ENCODE assay signal across 2 cellular contexts in the genomic region with DNA sequence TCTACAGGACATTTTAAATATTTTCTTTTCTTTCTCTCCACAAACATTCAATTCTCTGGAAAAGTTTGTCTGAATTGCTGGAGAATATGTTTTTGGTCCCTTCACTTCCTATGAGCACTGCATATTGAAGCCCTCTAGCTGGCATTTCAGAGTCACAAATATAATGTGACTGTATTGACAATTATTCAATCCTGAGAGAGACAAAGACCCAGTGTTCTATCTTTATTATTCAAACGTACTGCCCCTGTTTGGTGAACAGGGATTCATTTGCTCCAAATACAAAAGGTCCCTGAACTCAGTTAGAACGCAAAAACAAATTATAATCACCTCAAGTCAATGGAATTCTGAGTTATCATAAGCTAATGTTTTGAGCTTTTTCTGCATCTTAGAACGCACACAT.
TF ChIP-seq lines count a peak whose summit lies in the region.

No MANE protein-coding gene starts in this region.

TF ChIP-seq in HCT116, 20 proteins besides CTCF, POLR2A, EP300 and RAD21 (continued from another document):
- TF ChIP-seq, protein P1, sequence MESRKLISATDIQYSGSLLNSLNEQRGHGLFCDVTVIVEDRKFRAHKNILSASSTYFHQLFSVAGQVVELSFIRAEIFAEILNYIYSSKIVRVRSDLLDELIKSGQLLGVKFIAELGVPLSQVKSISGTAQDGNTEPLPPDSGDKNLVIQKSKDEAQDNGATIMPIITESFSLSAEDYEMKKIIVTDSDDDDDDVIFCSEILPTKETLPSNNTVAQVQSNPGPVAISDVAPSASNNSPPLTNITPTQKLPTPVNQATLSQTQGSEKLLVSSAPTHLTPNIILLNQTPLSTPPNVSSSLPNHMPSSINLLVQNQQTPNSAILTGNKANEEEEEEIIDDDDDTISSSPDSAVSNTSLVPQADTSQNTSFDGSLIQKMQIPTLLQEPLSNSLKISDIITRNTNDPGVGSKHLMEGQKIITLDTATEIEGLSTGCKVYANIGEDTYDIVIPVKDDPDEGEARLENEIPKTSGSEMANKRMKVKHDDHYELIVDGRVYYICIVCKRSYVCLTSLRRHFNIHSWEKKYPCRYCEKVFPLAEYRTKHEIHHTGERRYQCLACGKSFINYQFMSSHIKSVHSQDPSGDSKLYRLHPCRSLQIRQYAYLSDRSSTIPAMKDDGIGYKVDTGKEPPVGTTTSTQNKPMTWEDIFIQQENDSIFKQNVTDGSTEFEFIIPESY (IDR thresholded peaks at IDR 0.05; ENCODE audit: extremely low read depth, insufficient replicate concordance, low read length): no peak
- TF ChIP-seq FOSL1 (IDR thresholded peaks at IDR 0.05; ENCODE audit: low read depth): no peak
- TF ChIP-seq EZH2 (IDR thresholded peaks at IDR 0.05): no peak
- no peak for TF ChIP-seq SIN3A (IDR thresholded peaks at IDR 0.05; ENCODE audit: low read depth)
TF ChIP-seq in HCT116: peak in this region for 0.

TF ChIP-seq in K562, 482 proteins besides CTCF, POLR2A, EP300 and RAD21 (continued from another document):
- TF ChIP-seq, protein P2, sequence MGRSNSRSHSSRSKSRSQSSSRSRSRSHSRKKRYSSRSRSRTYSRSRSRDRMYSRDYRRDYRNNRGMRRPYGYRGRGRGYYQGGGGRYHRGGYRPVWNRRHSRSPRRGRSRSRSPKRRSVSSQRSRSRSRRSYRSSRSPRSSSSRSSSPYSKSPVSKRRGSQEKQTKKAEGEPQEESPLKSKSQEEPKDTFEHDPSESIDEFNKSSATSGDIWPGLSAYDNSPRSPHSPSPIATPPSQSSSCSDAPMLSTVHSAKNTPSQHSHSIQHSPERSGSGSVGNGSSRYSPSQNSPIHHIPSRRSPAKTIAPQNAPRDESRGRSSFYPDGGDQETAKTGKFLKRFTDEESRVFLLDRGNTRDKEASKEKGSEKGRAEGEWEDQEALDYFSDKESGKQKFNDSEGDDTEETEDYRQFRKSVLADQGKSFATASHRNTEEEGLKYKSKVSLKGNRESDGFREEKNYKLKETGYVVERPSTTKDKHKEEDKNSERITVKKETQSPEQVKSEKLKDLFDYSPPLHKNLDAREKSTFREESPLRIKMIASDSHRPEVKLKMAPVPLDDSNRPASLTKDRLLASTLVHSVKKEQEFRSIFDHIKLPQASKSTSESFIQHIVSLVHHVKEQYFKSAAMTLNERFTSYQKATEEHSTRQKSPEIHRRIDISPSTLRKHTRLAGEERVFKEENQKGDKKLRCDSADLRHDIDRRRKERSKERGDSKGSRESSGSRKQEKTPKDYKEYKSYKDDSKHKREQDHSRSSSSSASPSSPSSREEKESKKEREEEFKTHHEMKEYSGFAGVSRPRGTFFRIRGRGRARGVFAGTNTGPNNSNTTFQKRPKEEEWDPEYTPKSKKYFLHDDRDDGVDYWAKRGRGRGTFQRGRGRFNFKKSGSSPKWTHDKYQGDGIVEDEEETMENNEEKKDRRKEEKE (IDR thresholded peaks at IDR 0.05; ENCODE audit: borderline replicate concordance in 1 of 2, control insufficient read depth in 1 of 2, low read depth in 2 of 2, low read length in 1 of 2): no peak
- no peak for TF ChIP-seq MTA1 (IDR thresholded peaks at IDR 0.05; ENCODE audit: borderline replicate concordance)
- TF ChIP-seq MEIS2 (IDR thresholded peaks at IDR 0.05; ENCODE audit: partially characterized antibody): no peak
- no peak for TF ChIP-seq FOXA1 (IDR thresholded peaks at IDR 0.05; ENCODE audit: borderline replicate concordance)
- no peak for TF ChIP-seq POLR2H (tag; IDR thresholded peaks at IDR 0.05; ENCODE audit: low read depth)
- TF ChIP-seq FOS (IDR thresholded peaks at IDR 0.05; ENCODE audit: extremely low read depth, insufficient read length): no peak
- TF ChIP-seq, protein P3, sequence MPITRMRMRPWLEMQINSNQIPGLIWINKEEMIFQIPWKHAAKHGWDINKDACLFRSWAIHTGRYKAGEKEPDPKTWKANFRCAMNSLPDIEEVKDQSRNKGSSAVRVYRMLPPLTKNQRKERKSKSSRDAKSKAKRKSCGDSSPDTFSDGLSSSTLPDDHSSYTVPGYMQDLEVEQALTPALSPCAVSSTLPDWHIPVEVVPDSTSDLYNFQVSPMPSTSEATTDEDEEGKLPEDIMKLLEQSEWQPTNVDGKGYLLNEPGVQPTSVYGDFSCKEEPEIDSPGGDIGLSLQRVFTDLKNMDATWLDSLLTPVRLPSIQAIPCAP (CRISPR knock-in tag; IDR thresholded peaks at IDR 0.05; ENCODE audit: borderline replicate concordance): no peak
- TF ChIP-seq ZNF561 (CRISPR knock-in tag; conservative IDR thresholded peaks at IDR 0.05): no peak
- TF ChIP-seq ZNF232 (CRISPR knock-in tag; IDR thresholded peaks at IDR 0.05): no peak
- TF ChIP-seq RCOR1 (IDR thresholded peaks at IDR 0.05; ENCODE audit: borderline replicate concordance in 1 of 2, low read depth in 2 of 2, low read length in 2 of 2): no peak
- TF ChIP-seq KLF13 (tag; IDR thresholded peaks at IDR 0.05; ENCODE audit: borderline replicate concordance, low read depth): no peak
- no peak for TF ChIP-seq PRPF4 (IDR thresholded peaks at IDR 0.05; ENCODE audit: insufficient read depth, low read depth, low read length, poor library complexity, severe bottlenecking)
- TF ChIP-seq NUFIP1 (IDR thresholded peaks at IDR 0.05; ENCODE audit: partially characterized antibody): no peak
